In genomic region chr10:75253281-75254220, GRCh38 we compare ENCODE assay signal across 19 cellular contexts. TPM values are rescaled to one million over a fixed set of nuclear protein-coding genes. Genes with fewer than 3 reads are reported as not detected.
DNase-seq lines count a peak whose midpoint lies in the region; ATAC-seq, FAIRE-seq and TF ChIP-seq lines count a peak whose summit lies in the region.
"Had no signal": no experiment of that assay in that cellular context is flagged by ENCODE, and none has a peak within 500 bp of the region (broad histone marks: within the 10 kb centered on the region; RNA-seq: fewer than 3 reads in every experiment).

No MANE protein-coding gene starts in this region.

- H3K27me3 ChIP-seq in MM.1S (replicated peaks; ENCODE audit: insufficient read depth, low read length) (no peaks in the 10 kb centered on the region), dorsolateral prefrontal cortex (no peaks in the 10 kb centered on the region)

- no peak overlapping the region for H3K4me3 Mint-ChIP-seq in WTC11
- H3K4me3 Mint-ChIP-seq: IgD-negative memory B cell had no signal

- H3K36me3 ChIP-seq in MM.1S (replicated peaks; ENCODE audit: insufficient read depth, low read length), result no peaks in the 10 kb centered on the region
- H3K36me3 ChIP-seq: HAP-1 had no signal

- H3K9ac ChIP-seq in MM.1S (ENCODE audit: low read length), result no peak overlapping the region

- peak; percentile 27 for FAIRE-seq in A204.1 (lab: Jason Lieb, UNC)

- POLR2A ChIA-PET in WTC11 (lab: Charles Lee), result no interaction called here

- H3K4me1 Mint-ChIP-seq in WTC11, result no peaks in the 10 kb centered on the region
- H3K4me1 Mint-ChIP-seq: IgD-negative memory B cell had no signal

- H3K27ac ChIP-seq in MM.1S (ENCODE audit: low read length) (peak overlapping the region; percentile 8; the same call in 1 of the 2 replicates), epithelial cell of prostate (peak overlapping the region; percentile 67), dorsolateral prefrontal cortex (no peak overlapping the region)
- H3K27ac ChIP-seq: C4-2B had no signal

- ATAC-seq in WTC11, result no peak
- ATAC-seq in HG03097 (IDR thresholded peaks at IDR 0.05; ENCODE audit: low FRiP score, unreplicated experiment), result no peak
- no peak for ATAC-seq in Right ventricle myocardium superior (ENCODE audit: poor library complexity)
- no peak for ATAC-seq in GM21723 (IDR thresholded peaks at IDR 0.05; ENCODE audit: unreplicated experiment)

- no peak overlapping the region for H3K27ac Mint-ChIP-seq in WTC11
- H3K27ac Mint-ChIP-seq: IgD-negative memory B cell had no signal

- H3K9me2 ChIP-seq in MM.1S (replicated peaks; ENCODE audit: insufficient read depth, low read length), result no peaks in the 10 kb centered on the region

- H3F3A ChIP-seq in MM.1S (ENCODE audit: insufficient read depth, low read length), result no peaks in the 10 kb centered on the region

- H3K4me2 ChIP-seq in MM.1S (ENCODE audit: low read depth, low read length), result peak overlapping the region; percentile 13; the same call in 1 of the 2 replicates

- CTCF ChIA-PET in WTC11 (lab: Charles Lee), result no interaction called here

- TF ChIP-seq CTCF in MM.1S (IDR thresholded peaks at IDR 0.05; ENCODE audit: low read length) (no peak), WTC11 (IDR thresholded peaks at IDR 0.05) (no peak), dorsolateral prefrontal cortex (IDR thresholded peaks at IDR 0.05 in 54 of 56, conservative IDR thresholded peaks at IDR 0.05 in 2 of 56; ENCODE audit: low read depth in 1 of 56, partially characterized antibody in 56 of 56) (no peak)

- no peaks in the 10 kb centered on the region for H3K79me2 ChIP-seq in MM.1S (ENCODE audit: low read length)

- H4K20me1 ChIP-seq in MM.1S (ENCODE audit: insufficient read depth, low read length), result no peaks in the 10 kb centered on the region

- peaks cover 4% of the 10 kb centered on the region for H3K4me1 ChIP-seq in MM.1S (ENCODE audit: low read length)
- H3K4me1 ChIP-seq: HAP-1 had no signal

- peaks cover 29% of the 10 kb centered on the region for H3K9me3 Mint-ChIP-seq in WTC11

- H3K4me3 ChIP-seq in MM.1S (ENCODE audit: low read length), result no peak overlapping the region
- no peak overlapping the region for H3K4me3 ChIP-seq in dorsolateral prefrontal cortex
- H3K4me3 ChIP-seq: HAP-1 had no signal

- H3K9me3 ChIP-seq in MM.1S (replicated peaks; ENCODE audit: insufficient read depth, low read length), result no peaks in the 10 kb centered on the region
- H3K9me3 ChIP-seq: HAP-1 had no signal

- DNase-seq in MM.1S (peak; percentile 62), WTC11 (ENCODE audit: low spot score) (no peak), epithelial cell of prostate (ENCODE audit: low read depth, low spot score) (peak; percentile 53), dorsolateral prefrontal cortex (no peak), Right ventricle myocardium superior (no peak)
- DNase-seq: COR-L47, EL, NCI-H1048, NCI-H146, NCI-H2081, NCI-H82, SHP77, SW 1271 had no signal

- H3K27me3 Mint-ChIP-seq in WTC11 (ENCODE audit: low read depth), result no peaks in the 10 kb centered on the region

- H3K36me3 Mint-ChIP-seq in WTC11, result peaks cover 20% of the 10 kb centered on the region

- H2AFZ ChIP-seq in MM.1S (ENCODE audit: low read length), result 0 out of 2 replicates have a peak overlapping the region, but pooled peaks have one; percentile 2

- intact Hi-C loops in dorsolateral prefrontal cortex (cut with DNase I) (no loop called here), Right ventricle myocardium superior (cut with DNase I) (no loop called here)

TF ChIP-seq in WTC11, 78 proteins besides CTCF, POLR2A, EP300 and RAD21:
- no peak for TF ChIP-seq ZNF396 (CRISPR knock-in tag; IDR thresholded peaks at IDR 0.05; ENCODE audit: borderline replicate concordance)
- no peak for TF ChIP-seq EMX1 (CRISPR knock-in tag; IDR thresholded peaks at IDR 0.05)
- TF ChIP-seq GTF2I (CRISPR knock-in tag; conservative IDR thresholded peaks at IDR 0.05), result 0 out of 2 replicates have a peak, but pooled peaks have one; percentile 38
TF ChIP-seq in WTC11: peak in this region for 1.

RNA-seq across cellular contexts. Expression of gene COMTD1, which starts 17.8 kb away (rescaled TPM):
- total RNA-seq in WTC11 (2021) (46.3 to 49.5 TPM (median 47.8 TPM) in 3 replicates), dorsolateral prefrontal cortex (10 to 100 TPM in 65 of 120 experiments, 1 to 10 TPM in 55; 3.0 to 19.0 (median 10.2) TPM), Right ventricle myocardium superior (34.0 TPM)

RNA-seq across cellular contexts. Expression of gene VDAC2, which starts 43.0 kb away (rescaled TPM):
- total RNA-seq in WTC11 (2021) (283 to 284 TPM (median 283 TPM) in 3 replicates), dorsolateral prefrontal cortex (100 to 1,000 TPM; 100 to 208 (median 160) TPM), Right ventricle myocardium superior (486 TPM)

Comparison
In these comparisons a context has a peak if more than half of its experiments do, and no peak if none do; other contexts are left out.
1. DNase-seq: peak in MM.1S (single experiment) and epithelial cell of prostate (single experiment); none in WTC11 (single experiment), dorsolateral prefrontal cortex (0 of 10) and Right ventricle myocardium superior (single experiment).
2. H3K27ac ChIP-seq: peak in MM.1S (single experiment) and epithelial cell of prostate (single experiment); none in dorsolateral prefrontal cortex (0 of 59).